In the genomic region with DNA sequence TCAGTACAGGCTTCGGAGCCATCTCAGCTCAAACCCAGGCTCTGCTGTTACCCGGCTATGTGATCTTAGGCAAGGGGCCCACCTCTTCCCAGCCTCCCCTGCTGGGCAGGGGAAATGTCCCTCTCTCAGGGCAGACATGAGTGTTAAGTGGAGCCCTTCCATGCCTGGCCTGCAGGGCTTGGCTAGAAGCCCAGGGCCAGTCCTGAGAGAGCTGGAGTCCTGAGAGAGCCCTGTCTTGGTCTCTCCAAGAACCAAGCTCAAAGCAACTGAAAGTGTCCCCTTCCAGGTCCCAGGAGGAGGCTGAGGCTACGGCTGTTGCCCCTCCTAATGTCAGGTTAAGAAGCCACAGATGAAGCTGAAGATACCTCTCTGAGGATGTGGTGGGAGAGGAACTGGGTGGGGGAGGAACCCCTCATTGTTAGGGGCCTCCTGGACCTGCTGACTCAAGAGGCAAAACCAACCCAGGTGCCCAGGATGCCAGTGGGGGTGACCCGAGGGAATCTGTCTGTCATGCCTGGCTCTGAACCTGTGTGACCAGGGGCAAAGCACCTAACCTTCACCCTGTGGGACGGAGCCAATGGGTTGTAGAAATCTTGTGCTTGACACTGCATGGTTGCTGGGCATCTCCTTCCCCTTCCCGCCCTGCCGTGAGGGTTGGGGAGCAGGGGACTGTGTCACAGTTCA, we compare ENCODE assay signal across 12 cellular contexts. TPM values are rescaled to one million over a fixed set of nuclear protein-coding genes. Genes with fewer than 3 reads are reported as not detected.
DNase-seq lines count a peak whose midpoint lies in the region; FAIRE-seq and TF ChIP-seq lines count a peak whose summit lies in the region.
"Had no signal": no experiment of that assay in that cellular context is flagged by ENCODE, and none has a peak within 500 bp of the region (broad histone marks: within the 10 kb centered on the region; RNA-seq: fewer than 3 reads in every experiment).

No MANE protein-coding gene starts in this region.

- no peak for FAIRE-seq in GM12891 (lab: Jason Lieb, UNC)

- peak overlapping the region; percentile 41 for H3K4me3 ChIP-seq in Jurkat, Clone E6-1 (ENCODE audit: low read length)
- H3K4me3 ChIP-seq: skin epidermis had no signal

- peak; percentile 10 for TF ChIP-seq CTCF in AG09319 (IDR thresholded peaks at IDR 0.05; ENCODE audit: low read depth, low read length)

- TF ChIP-seq POLR2A in GM12891 (IDR thresholded peaks at IDR 0.05; ENCODE audit: low read depth, low read length) = no peak

- no peak for DNase-seq in AG09319 (ENCODE audit: extremely low read depth, low read depth)
- peak; percentile 96 for DNase-seq in Jurkat, Clone E6-1 (ENCODE audit: low read depth, low spot score)
- peak; percentile 80 for DNase-seq in brain pericyte (ENCODE audit: low read depth, low spot score)
- DNase-seq in mesenteric fat pad (ENCODE audit: low spot score) = peak; percentile 81
- no peak for DNase-seq in GM12891 (ENCODE audit: insufficient read length, low spot score)
- DNase-seq in activated CD4-positive, CD25-positive, alpha-beta regulatory T cell (lab: John Stamatoyannopoulos, UW) = no peak
- DNase-seq in Ammon's horn (ENCODE audit: low spot score) = no peak
- DNase-seq in GM19238 (ENCODE audit: insufficient read length, low spot score) = no peak
- DNase-seq: kidney glomerular epithelial cell; NCI-H1048; stimulated activated naive CD4-positive, alpha-beta T cell had no signal

TF ChIP-seq in GM12891, 5 proteins besides CTCF, POLR2A, EP300 and RAD21:
- TF ChIP-seq TAF1 (IDR thresholded peaks at IDR 0.05; ENCODE audit: low read depth, low read length) = no peak
- TF ChIP-seq PAX5 (IDR thresholded peaks at IDR 0.05; ENCODE audit: insufficient read depth, low read length, severe bottlenecking) = no peak
- no peak for TF ChIP-seq SPI1 (IDR thresholded peaks at IDR 0.05; ENCODE audit: low read depth, low read length)
- no peak for TF ChIP-seq POLR2AphosphoS5 (IDR thresholded peaks at IDR 0.05; ENCODE audit: low read depth, low read length)
- no peak for TF ChIP-seq POU2F2 (IDR thresholded peaks at IDR 0.05; ENCODE audit: low read depth, low read length)

RNA-seq across cellular contexts. Expression of a gene that starts 4.2 kb away (rescaled TPM):
- polyA plus RNA-seq in Jurkat, Clone E6-1 (2012; ENCODE audit: insufficient read depth, insufficient read length) = not detected
- 1.4 TPM for total RNA-seq in mesenteric fat pad
- polyA plus RNA-seq in GM12891 (2012; ENCODE audit: low read depth, missing spikeins) = not detected

RNA-seq across cellular contexts. Expression of a gene that starts 15.8 kb away (rescaled TPM):
- 1.3 TPM for polyA plus RNA-seq in Jurkat, Clone E6-1 (2012; ENCODE audit: insufficient read depth, insufficient read length)
- total RNA-seq in mesenteric fat pad = 0.19 TPM
- 0.05 TPM for polyA plus RNA-seq in GM12891 (2012; ENCODE audit: low read depth, missing spikeins)

RNA-seq across cellular contexts. Expression of a gene that starts 29.6 kb away (rescaled TPM):
- polyA plus RNA-seq in Jurkat, Clone E6-1 (2012; ENCODE audit: insufficient read depth, insufficient read length) = 56.3 TPM
- total RNA-seq in mesenteric fat pad = 40.4 TPM
- polyA plus RNA-seq in GM12891 (2012; ENCODE audit: low read depth, missing spikeins) = 24.8 TPM

RNA-seq across cellular contexts. Expression of a gene that starts 34.9 kb away (rescaled TPM):
- 234 TPM for polyA plus RNA-seq in Jurkat, Clone E6-1 (2012; ENCODE audit: insufficient read depth, insufficient read length)
- total RNA-seq in mesenteric fat pad = 68.3 TPM
- 114 TPM for polyA plus RNA-seq in GM12891 (2012; ENCODE audit: low read depth, missing spikeins)

RNA-seq across cellular contexts. Expression of a gene that starts 42.4 kb away (rescaled TPM):
- polyA plus RNA-seq in Jurkat, Clone E6-1 (2012; ENCODE audit: insufficient read depth, insufficient read length) = 139 TPM
- total RNA-seq in mesenteric fat pad = 116 TPM
- polyA plus RNA-seq in GM12891 (2012; ENCODE audit: low read depth, missing spikeins) = 46.5 TPM

Comparison
In these comparisons a context has a peak if more than half of its experiments do, and no peak if none do; other contexts are left out.
1. DNase-seq: peak in Jurkat, Clone E6-1 (single experiment), brain pericyte (single experiment) and mesenteric fat pad (single experiment); none in AG09319 (single experiment), GM12891 (single experiment), activated CD4-positive, CD25-positive, alpha-beta regulatory T cell (0 of 4), Ammon's horn (single experiment) and GM19238 (single experiment).